9 cellular contexts compared by ENCODE assay signal in genomic region chr12:110880651-110881050, GRCh38. TPM values are rescaled to one million over a fixed set of nuclear protein-coding genes. Genes with fewer than 3 reads are reported as not detected.
"Had no signal": no experiment of that assay in that cellular context is flagged by ENCODE, and none has a peak within 500 bp of the region (broad histone marks: within the 10 kb centered on the region; RNA-seq: fewer than 3 reads in every experiment).

No MANE protein-coding gene starts in this region.

- H3K9me3 ChIP-seq: HAP-1 had no signal

- H3K4me1 ChIP-seq: HAP-1 had no signal

- H3K4me1 Mint-ChIP-seq: GM23338 had no signal

- DNase-seq: H7, IMR-90, KBM-7 had no signal

- H3K27ac ChIP-seq: KMS-11 had no signal

- ATAC-seq: GM23338, HCT116 had no signal

- H3K4me2 ChIP-seq: GM23338, KMS-11 had no signal

- H3K4me3 Mint-ChIP-seq: GM23338 had no signal

- H2AFZ ChIP-seq: GM23338 had no signal

- H3K36me3 ChIP-seq: HAP-1 had no signal

- H3K4me3 ChIP-seq: GM23338, HAP-1 had no signal

- H3K9ac ChIP-seq: KMS-11 had no signal

- H3K27ac Mint-ChIP-seq: GM23338 had no signal

RNA-seq across cellular contexts. Expression of gene CCDC63, which starts 33.9 kb away (rescaled TPM):
- total RNA-seq: GM23338, H4, HT-29, IMR-90 had no signal
- polyA plus RNA-seq: IMR-90 had no signal

RNA-seq across cellular contexts. Expression of gene MYL2, which starts 39.7 kb away (rescaled TPM):
- total RNA-seq: GM23338, H4, H7, HT-29, IMR-90 had no signal
- polyA plus RNA-seq: GM23338, IMR-90 had no signal
